Comparison of ENCODE assay signal across 12 cellular contexts in the genomic region with DNA sequence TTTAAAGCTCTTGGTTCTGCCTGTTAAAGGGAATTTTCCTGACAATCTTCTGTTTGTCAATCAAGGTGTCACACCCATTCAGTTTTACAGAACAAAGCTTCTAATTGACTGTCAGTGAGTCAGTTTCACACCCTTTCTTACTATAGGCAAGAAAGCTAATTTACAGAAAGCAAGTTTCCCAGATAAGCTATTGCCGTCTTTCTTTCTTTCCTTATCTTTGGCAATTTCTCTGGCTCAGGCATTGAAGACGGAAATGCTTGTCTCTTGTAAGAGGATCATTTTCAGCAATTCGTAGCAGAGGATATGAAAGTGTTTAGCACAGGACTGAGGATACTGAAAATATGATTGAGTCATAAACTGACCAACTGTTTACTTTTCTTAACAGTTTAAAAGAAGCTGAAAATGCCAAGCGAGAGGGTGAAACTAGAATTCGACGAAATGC. TPM values are rescaled to one million over a fixed set of nuclear protein-coding genes. Genes with fewer than 3 reads are reported as not detected.
DNase-seq lines count a peak whose midpoint lies in the region; ATAC-seq and TF ChIP-seq lines count a peak whose summit lies in the region.
"Had no signal": no experiment of that assay in that cellular context is flagged by ENCODE, and none has a peak within 500 bp of the region (broad histone marks: within the 10 kb centered on the region; RNA-seq: fewer than 3 reads in every experiment).

No MANE protein-coding gene starts in this region.

- no peak for TF ChIP-seq CTCF in RWPE2 (IDR thresholded peaks at IDR 0.05; ENCODE audit: poor library complexity, severe bottlenecking)

- H3K27me3 ChIP-seq in RWPE2 (ENCODE audit: insufficient read depth, poor library complexity, severe bottlenecking) (no peaks in the 10 kb centered on the region), mesenchymal stem cell (ENCODE audit: control insufficient read depth in 1 of 2, insufficient read depth in 1 of 2, low read length in 2 of 2) (no peaks in the 10 kb centered on the region)

- no peak overlapping the region for H2BK5ac ChIP-seq in mesenchymal stem cell (ENCODE audit: low read depth, low read length, poor library complexity, severe bottlenecking)

- no peak overlapping the region for H3K14ac ChIP-seq in mesenchymal stem cell (ENCODE audit: low read length in 2 of 2)

- no peak overlapping the region for H3K9ac ChIP-seq in mesenchymal stem cell (ENCODE audit: low read length)

- H3K27ac ChIP-seq in RWPE2 (ENCODE audit: poor library complexity, severe bottlenecking) (peak overlapping the region; percentile 27), mesenchymal stem cell (ENCODE audit: low read length, poor library complexity, severe bottlenecking) (no peak overlapping the region)

- H3K9me3 ChIP-seq in RWPE2 (ENCODE audit: severe bottlenecking) (no peaks in the 10 kb centered on the region), mesenchymal stem cell (ENCODE audit: control insufficient read depth, low read length) (no peaks in the 10 kb centered on the region)

- DNase-seq in RWPE2 (ENCODE audit: low spot score) (no peak), mesenchymal stem cell (peak; percentile 6), DMS53 treated with DMSO at 0.1 percent for 48 hours (lab: John Stamatoyannopoulos, UW; ENCODE audit: unreplicated experiment) (no peak), GOT3 (lab: John Stamatoyannopoulos, UW) (no peak), amygdala (lab: John Stamatoyannopoulos, UW) (no peak)
- DNase-seq: activated naive CD8-positive, alpha-beta T cell treated with anti-CD3 and anti-CD28 coated beads, Interleukin-2, amount 10 ng/mL, durations not matched to agents 7 days and 5 days; DMS79 treated with DMSO at 0.1 percent for 48 hours; NCI-H1436 treated with DMSO at 0.1 percent for 48 hours; NCI-H526 had no signal

- WGBS in mesenchymal stem cell: 37% methylated on average over 6 of the region's 6 CpGs

- H3K23ac ChIP-seq in mesenchymal stem cell (ENCODE audit: low read length in 2 of 2): no peak overlapping the region

- H2BK12ac ChIP-seq in mesenchymal stem cell (ENCODE audit: low read length in 2 of 2): no peak overlapping the region

- H3K4me1 ChIP-seq in RWPE2 (ENCODE audit: insufficient read depth, poor library complexity, severe bottlenecking): peaks cover 13% of the 10 kb centered on the region
- H3K4me1 ChIP-seq in mesenchymal stem cell (ENCODE audit: control insufficient read depth, insufficient read depth, low read depth, low read length): no peaks in the 10 kb centered on the region

- H4K91ac ChIP-seq in mesenchymal stem cell (ENCODE audit: low read length): no peak overlapping the region

- H3K36me3 ChIP-seq in RWPE2 (ENCODE audit: low read depth) (no peaks in the 10 kb centered on the region), mesenchymal stem cell (ENCODE audit: control insufficient read depth in 1 of 2, insufficient read depth in 2 of 2, low read depth in 1 of 2, low read length in 2 of 2) (no peaks in the 10 kb centered on the region)

- no peaks in the 10 kb centered on the region for H3K79me1 ChIP-seq in mesenchymal stem cell (replicated peaks; ENCODE audit: low read length, poor library complexity, severe bottlenecking)

- H3K18ac ChIP-seq in mesenchymal stem cell (ENCODE audit: low read depth in 1 of 2, low read length in 2 of 2): no peak overlapping the region

- no peak overlapping the region for H2BK15ac ChIP-seq in mesenchymal stem cell (ENCODE audit: low read depth, poor library complexity, severe bottlenecking)

- H2BK120ac ChIP-seq in mesenchymal stem cell (ENCODE audit: low read depth, low read length): no peak overlapping the region

- no peak overlapping the region for H2AK5ac ChIP-seq in mesenchymal stem cell (ENCODE audit: low read length, severe bottlenecking)

- H3K4me2 ChIP-seq in mesenchymal stem cell (ENCODE audit: low read length, poor library complexity, severe bottlenecking): no peak overlapping the region

- no peak overlapping the region for H4K8ac ChIP-seq in mesenchymal stem cell (ENCODE audit: low read length)

- H3K4ac ChIP-seq in mesenchymal stem cell (ENCODE audit: low read depth in 1 of 2, low read length in 2 of 2): no peak overlapping the region

- H2AFZ ChIP-seq in mesenchymal stem cell (ENCODE audit: low read depth, low read length): no peak overlapping the region

- H3K4me3 ChIP-seq in RWPE2 (ENCODE audit: severe bottlenecking) (no peak overlapping the region), mesenchymal stem cell (ENCODE audit: insufficient read depth in 1 of 2, low read depth in 1 of 2, low read length in 2 of 2) (no peak overlapping the region)

- ATAC-seq in GM18858 (IDR thresholded peaks at IDR 0.05; ENCODE audit: unreplicated experiment): peak; percentile 64
- peak; percentile 58 for ATAC-seq in HG03060 (IDR thresholded peaks at IDR 0.05; ENCODE audit: low read depth, unreplicated experiment)
- peak; percentile 78 for ATAC-seq in RWPE2 (ENCODE audit: low read depth)
- ATAC-seq in HG02938 (IDR thresholded peaks at IDR 0.05; ENCODE audit: unreplicated experiment): no peak

RNA-seq across cellular contexts. Expression of a gene that starts 27.0 kb away (rescaled TPM):
- polyA plus RNA-seq in mesenchymal stem cell (2013, experiment 1 of 2): 0.84 TPM
- polyA plus RNA-seq in mesenchymal stem cell (2013, experiment 2 of 2): 0.93 TPM
